Comparison of ENCODE assay signal across 20 cellular contexts in the genomic region with DNA sequence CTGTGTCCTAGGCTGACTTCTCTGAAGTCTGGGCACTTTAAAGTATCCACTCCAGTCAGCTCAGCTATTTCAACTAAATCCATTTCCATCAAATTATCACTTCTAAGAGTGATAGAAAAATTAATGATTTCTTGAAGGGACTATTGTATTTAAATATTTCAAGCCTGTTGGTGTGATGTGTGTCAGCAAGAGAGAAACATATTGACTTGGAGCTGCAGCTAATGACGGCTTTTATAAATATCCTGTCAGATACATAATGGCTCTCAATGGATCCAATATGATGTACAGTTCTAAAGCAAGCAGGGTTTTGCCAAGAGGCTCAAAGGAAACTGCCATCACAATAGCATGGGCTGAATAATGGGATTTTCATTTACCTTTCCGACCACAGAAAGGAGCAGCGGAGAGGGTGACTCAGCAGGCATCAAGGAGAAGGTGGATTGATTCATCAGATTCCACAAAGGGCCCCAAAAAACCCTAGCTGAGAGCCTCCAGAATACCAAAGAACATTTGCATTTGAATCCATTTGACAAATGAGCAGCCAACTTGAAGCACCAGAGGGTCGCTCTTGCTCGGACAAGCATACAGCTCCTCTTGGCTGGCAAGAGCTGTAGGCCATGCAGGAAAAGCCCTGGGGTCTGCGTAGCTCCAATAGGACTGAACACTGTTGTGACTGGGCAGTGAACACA.
DNase-seq lines count a peak whose midpoint lies in the region; ATAC-seq and TF ChIP-seq lines count a peak whose summit lies in the region.
"Had no signal": no experiment of that assay in that cellular context is flagged by ENCODE, and none has a peak within 500 bp of the region (broad histone marks: within the 10 kb centered on the region; RNA-seq: fewer than 3 reads in every experiment).

No MANE protein-coding gene starts in this region.

- peak; percentile 73 for ATAC-seq in WTC11
- no peak for ATAC-seq in GM18909 (IDR thresholded peaks at IDR 0.05; ENCODE audit: poor library complexity, unreplicated experiment)
- no peak for ATAC-seq in HG02759 (IDR thresholded peaks at IDR 0.05; ENCODE audit: unreplicated experiment)
- no peak for ATAC-seq in HG03025 (IDR thresholded peaks at IDR 0.05; ENCODE audit: low FRiP score, unreplicated experiment)
- ATAC-seq: mucosa of descending colon, sciatic nerve had no signal

- DNase-seq in DMS153 (lab: John Stamatoyannopoulos, UW) (peak; percentile 75), HT1080 (ENCODE audit: low read depth) (peak; percentile 81), WTC11 (ENCODE audit: low spot score) (peak; percentile 21), iPS-NIHi7 (ENCODE audit: extremely low spot score) (peak; percentile 69), BE2C (no peak)
- DNase-seq: activated CD4-positive, alpha-beta T cell treated with anti-CD3 and anti-CD28 coated beads, Interleukin-2, amount 50 U/mL, for 48 hours; activated naive CD4-positive, alpha-beta T cell treated with anti-CD3 and anti-CD28 coated beads, Interleukin-2, amount 50 U/mL, for 16 hours; dermis blood vessel endothelial cell; DMS53; esophagus squamous epithelium; head of caudate nucleus; IMR-90; mucosa of descending colon; stimulated activated CD4-positive, alpha-beta T cell treated with anti-CD3 and anti-CD28 coated beads, Interleukin-2, amount 100 ng/mL, for 24 hours had no signal

- peaks cover 10% of the 10 kb centered on the region for H3K36me3 Mint-ChIP-seq in WTC11
- H3K36me3 Mint-ChIP-seq: brain, CD14-positive monocyte had no signal

- no peaks in the 10 kb centered on the region; the same call in 1 of the 2 replicates for H3K27me3 Mint-ChIP-seq in WTC11 (ENCODE audit: low read depth)
- H3K27me3 Mint-ChIP-seq: brain had no signal

- CTCF ChIA-PET in WTC11 (lab: Charles Lee) = interaction anchor here (0.8 kb wide), 1 partner anchor 20 kb away, joined by 3 read pairs; no protein-coding TSS in a partner anchor

- peaks cover 51% of the 10 kb centered on the region for H3K4me1 Mint-ChIP-seq in WTC11
- H3K4me1 Mint-ChIP-seq: CD14-positive monocyte had no signal

- no peaks in the 10 kb centered on the region for H3K9me3 Mint-ChIP-seq in WTC11
- H3K9me3 Mint-ChIP-seq: brain, CD14-positive monocyte had no signal

- no peak overlapping the region for H3K4me3 ChIP-seq in BE2C (ENCODE audit: low read depth, low read length)
- H3K4me3 ChIP-seq: esophagus squamous epithelium, mucosa of descending colon had no signal

- no peak for TF ChIP-seq CTCF in WTC11 (IDR thresholded peaks at IDR 0.05)
- TF ChIP-seq CTCF in BE2C (IDR thresholded peaks at IDR 0.05; ENCODE audit: low read depth, low read length) = no peak

- H3K36me3 ChIP-seq in BE2C = no peaks in the 10 kb centered on the region
- H3K36me3 ChIP-seq: esophagus squamous epithelium had no signal

- no peaks in the 10 kb centered on the region for H3K27me3 ChIP-seq in BE2C

- POLR2A ChIA-PET in WTC11 (lab: Charles Lee) = no interaction called here

- peak overlapping the region; percentile 96 for H3K27ac Mint-ChIP-seq in WTC11
- H3K27ac Mint-ChIP-seq: CD14-positive monocyte had no signal

- peak overlapping the region; percentile 50 for H3K4me3 Mint-ChIP-seq in WTC11
- H3K4me3 Mint-ChIP-seq: CD14-positive monocyte had no signal

- no peaks in the 10 kb centered on the region for H3K9me3 ChIP-seq in BE2C
- H3K9me3 ChIP-seq: esophagus squamous epithelium, mucosa of descending colon had no signal

- no peaks in the 10 kb centered on the region for H3K4me1 ChIP-seq in BE2C
- H3K4me1 ChIP-seq: esophagus squamous epithelium had no signal

TF ChIP-seq in WTC11, 78 proteins besides CTCF, POLR2A, EP300 and RAD21 (continues in another document):
- TF ChIP-seq TP53 (CRISPR knock-in tag; IDR thresholded peaks at IDR 0.05) (no peak), IRF2 (CRISPR knock-in tag; IDR thresholded peaks at IDR 0.05; ENCODE audit: borderline replicate concordance, low read depth) (no peak), ZNF423 (CRISPR knock-in tag; IDR thresholded peaks at IDR 0.05) (peak; percentile 77), CREB1 (CRISPR knock-in tag; IDR thresholded peaks at IDR 0.05) (no peak), SMAD3 (CRISPR knock-in tag; IDR thresholded peaks at IDR 0.05; ENCODE audit: borderline replicate concordance) (no peak), EMX1 (CRISPR knock-in tag; IDR thresholded peaks at IDR 0.05) (no peak), FOXP1 (CRISPR knock-in tag; IDR thresholded peaks at IDR 0.05; ENCODE audit: borderline replicate concordance) (no peak), ZNF396 (CRISPR knock-in tag; IDR thresholded peaks at IDR 0.05; ENCODE audit: borderline replicate concordance) (no peak), JAZF1 (CRISPR knock-in tag; IDR thresholded peaks at IDR 0.05) (no peak)
- TF ChIP-seq, protein P1, sequence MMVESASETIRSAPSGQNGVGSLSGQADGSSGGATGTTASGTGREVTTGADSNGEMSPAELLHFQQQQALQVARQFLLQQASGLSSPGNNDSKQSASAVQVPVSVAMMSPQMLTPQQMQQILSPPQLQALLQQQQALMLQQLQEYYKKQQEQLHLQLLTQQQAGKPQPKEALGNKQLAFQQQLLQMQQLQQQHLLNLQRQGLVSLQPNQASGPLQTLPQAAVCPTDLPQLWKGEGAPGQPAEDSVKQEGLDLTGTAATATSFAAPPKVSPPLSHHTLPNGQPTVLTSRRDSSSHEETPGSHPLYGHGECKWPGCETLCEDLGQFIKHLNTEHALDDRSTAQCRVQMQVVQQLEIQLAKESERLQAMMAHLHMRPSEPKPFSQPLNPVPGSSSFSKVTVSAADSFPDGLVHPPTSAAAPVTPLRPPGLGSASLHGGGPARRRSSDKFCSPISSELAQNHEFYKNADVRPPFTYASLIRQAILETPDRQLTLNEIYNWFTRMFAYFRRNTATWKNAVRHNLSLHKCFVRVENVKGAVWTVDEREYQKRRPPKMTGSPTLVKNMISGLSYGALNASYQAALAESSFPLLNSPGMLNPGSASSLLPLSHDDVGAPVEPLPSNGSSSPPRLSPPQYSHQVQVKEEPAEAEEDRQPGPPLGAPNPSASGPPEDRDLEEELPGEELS (CRISPR knock-in tag; IDR thresholded peaks at IDR 0.05) = no peak; the same call in 1 of the 2 replicates
- TF ChIP-seq, protein P2, sequence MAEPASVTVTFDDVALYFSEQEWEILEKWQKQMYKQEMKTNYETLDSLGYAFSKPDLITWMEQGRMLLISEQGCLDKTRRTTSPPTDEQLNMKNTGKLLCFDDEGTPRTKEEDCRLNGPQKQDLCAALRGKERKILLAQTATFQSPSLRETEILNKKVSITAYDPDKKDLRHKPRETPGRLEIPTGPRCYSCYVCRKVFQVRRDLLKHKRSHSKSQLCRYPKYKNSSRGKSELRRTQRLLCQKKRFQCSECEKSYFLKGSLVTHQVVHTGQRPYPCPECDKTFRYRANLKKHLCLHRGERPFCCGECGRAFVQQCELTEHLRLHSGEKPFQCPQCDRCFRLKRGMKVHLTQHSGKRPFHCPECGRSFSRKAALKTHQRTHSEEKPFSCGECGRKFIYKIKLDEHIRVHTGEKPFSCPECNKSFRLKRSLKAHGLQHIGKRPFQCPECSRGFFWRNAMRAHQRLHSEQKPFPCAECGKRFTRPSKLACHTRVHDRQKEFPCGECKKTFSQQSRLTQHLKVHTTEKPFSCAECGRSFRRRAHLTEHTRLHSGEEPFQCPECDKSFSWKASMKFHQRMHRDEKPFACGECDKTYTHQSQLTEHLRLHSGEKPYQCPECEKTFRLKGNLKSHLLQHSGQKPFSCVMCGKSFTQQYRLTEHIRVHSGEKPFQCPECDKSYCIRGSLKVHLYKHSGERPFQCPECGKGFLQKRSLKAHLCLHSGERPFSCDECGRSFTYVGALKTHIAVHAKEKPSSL (CRISPR knock-in tag; conservative IDR thresholded peaks at IDR 0.05) = no peak
- TF ChIP-seq, protein P3, sequence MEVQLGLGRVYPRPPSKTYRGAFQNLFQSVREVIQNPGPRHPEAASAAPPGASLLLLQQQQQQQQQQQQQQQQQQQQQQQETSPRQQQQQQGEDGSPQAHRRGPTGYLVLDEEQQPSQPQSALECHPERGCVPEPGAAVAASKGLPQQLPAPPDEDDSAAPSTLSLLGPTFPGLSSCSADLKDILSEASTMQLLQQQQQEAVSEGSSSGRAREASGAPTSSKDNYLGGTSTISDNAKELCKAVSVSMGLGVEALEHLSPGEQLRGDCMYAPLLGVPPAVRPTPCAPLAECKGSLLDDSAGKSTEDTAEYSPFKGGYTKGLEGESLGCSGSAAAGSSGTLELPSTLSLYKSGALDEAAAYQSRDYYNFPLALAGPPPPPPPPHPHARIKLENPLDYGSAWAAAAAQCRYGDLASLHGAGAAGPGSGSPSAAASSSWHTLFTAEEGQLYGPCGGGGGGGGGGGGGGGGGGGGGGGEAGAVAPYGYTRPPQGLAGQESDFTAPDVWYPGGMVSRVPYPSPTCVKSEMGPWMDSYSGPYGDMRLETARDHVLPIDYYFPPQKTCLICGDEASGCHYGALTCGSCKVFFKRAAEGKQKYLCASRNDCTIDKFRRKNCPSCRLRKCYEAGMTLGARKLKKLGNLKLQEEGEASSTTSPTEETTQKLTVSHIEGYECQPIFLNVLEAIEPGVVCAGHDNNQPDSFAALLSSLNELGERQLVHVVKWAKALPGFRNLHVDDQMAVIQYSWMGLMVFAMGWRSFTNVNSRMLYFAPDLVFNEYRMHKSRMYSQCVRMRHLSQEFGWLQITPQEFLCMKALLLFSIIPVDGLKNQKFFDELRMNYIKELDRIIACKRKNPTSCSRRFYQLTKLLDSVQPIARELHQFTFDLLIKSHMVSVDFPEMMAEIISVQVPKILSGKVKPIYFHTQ (CRISPR knock-in tag; IDR thresholded peaks at IDR 0.05) = no peak
- TF ChIP-seq, protein P4, sequence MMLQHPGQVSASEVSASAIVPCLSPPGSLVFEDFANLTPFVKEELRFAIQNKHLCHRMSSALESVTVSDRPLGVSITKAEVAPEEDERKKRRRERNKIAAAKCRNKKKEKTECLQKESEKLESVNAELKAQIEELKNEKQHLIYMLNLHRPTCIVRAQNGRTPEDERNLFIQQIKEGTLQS (CRISPR knock-in tag; conservative IDR thresholded peaks at IDR 0.05) = no peak
- TF ChIP-seq, protein P5, sequence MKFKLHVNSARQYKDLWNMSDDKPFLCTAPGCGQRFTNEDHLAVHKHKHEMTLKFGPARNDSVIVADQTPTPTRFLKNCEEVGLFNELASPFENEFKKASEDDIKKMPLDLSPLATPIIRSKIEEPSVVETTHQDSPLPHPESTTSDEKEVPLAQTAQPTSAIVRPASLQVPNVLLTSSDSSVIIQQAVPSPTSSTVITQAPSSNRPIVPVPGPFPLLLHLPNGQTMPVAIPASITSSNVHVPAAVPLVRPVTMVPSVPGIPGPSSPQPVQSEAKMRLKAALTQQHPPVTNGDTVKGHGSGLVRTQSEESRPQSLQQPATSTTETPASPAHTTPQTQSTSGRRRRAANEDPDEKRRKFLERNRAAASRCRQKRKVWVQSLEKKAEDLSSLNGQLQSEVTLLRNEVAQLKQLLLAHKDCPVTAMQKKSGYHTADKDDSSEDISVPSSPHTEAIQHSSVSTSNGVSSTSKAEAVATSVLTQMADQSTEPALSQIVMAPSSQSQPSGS (CRISPR knock-in tag; IDR thresholded peaks at IDR 0.05; ENCODE audit: borderline replicate concordance, low read depth) = no peak
